ENCODE assay signal across 24 cellular contexts in genomic region chr4:81804849-81805248, GRCh38.
"Had no signal": no experiment of that assay in that cellular context is flagged by ENCODE, and none has a peak within 500 bp of the region (broad histone marks: within the 10 kb centered on the region; RNA-seq: fewer than 3 reads in every experiment).

No MANE protein-coding gene starts in this region.

- DNase-seq: activated CD4-positive, alpha-beta memory T cell treated with anti-CD3 and anti-CD28 coated beads for 36 hours; activated CD4-positive, alpha-beta T cell treated with anti-CD3 and anti-CD28 coated beads for 36 hours; activated CD4-positive, alpha-beta T cell treated with anti-CD3 and anti-CD28 coated beads, Interleukin-2, amount 10 ng/mL, durations not matched to agents 24 days and 14 days; activated CD4-positive, CD25-positive, alpha-beta regulatory T cell; activated CD4-positive, CD25-positive, alpha-beta regulatory T cell treated with anti-CD3 and anti-CD28 coated beads, Interleukin-2, amount 50 U/mL, for 72 hours; activated CD8-positive, alpha-beta memory T cell treated with anti-CD3 and anti-CD28 coated beads, Interleukin-2, amount 10 ng/mL, durations not matched to agents 7 days and 5 days; activated CD8-positive, alpha-beta memory T cell treated with anti-CD3 and anti-CD28 coated beads, Interleukin-2, amount 50 U/mL, for 4 hours; activated CD8-positive, alpha-beta T cell treated with anti-CD3 and anti-CD28 coated beads, Interleukin-2, amount 10 ng/mL, durations not matched to agents 7 days and 5 days; activated effector memory CD4-positive, alpha-beta T cell treated with anti-CD3 and anti-CD28 coated beads, Interleukin-2, amount 50 U/mL, for 16 hours; activated naive CD4-positive, alpha-beta T cell treated with anti-CD3 and anti-CD28 coated beads for 36 hours; activated naive CD8-positive, alpha-beta T cell treated with anti-CD3 and anti-CD28 coated beads, Interleukin-2, amount 10 ng/mL, durations not matched to agents 7 days and 5 days; activated T-cell treated with anti-CD3 and anti-CD28 coated beads, Interleukin-2, amount 50 U/mL, for 1 hour; activated T-cell treated with anti-CD3 and anti-CD28 coated beads, Interleukin-2, amount 50 U/mL, for 48 hours; central memory CD4-positive, alpha-beta T cell; cortex of kidney; dermis blood vessel endothelial cell; effector CD4-positive, alpha-beta T cell; effector memory CD8-positive, alpha-beta T cell; erythroblast; foreskin keratinocyte; gastrocnemius medialis; heart right ventricle; T-helper 17 cell; T1000 had no signal

- ATAC-seq: activated CD4-positive, alpha-beta T cell treated with anti-CD3 and anti-CD28 coated beads for 36 hours; activated CD8-positive, alpha-beta memory T cell treated with anti-CD3 and anti-CD28 coated beads, Interleukin-2, amount 10 ng/mL, durations not matched to agents 7 days and 5 days; activated CD8-positive, alpha-beta T cell treated with anti-CD3 and anti-CD28 coated beads, Interleukin-2, amount 10 ng/mL, durations not matched to agents 7 days and 5 days; effector memory CD8-positive, alpha-beta T cell; foreskin keratinocyte; gastrocnemius medialis; heart right ventricle; T-helper 17 cell had no signal
